In genomic region chr5:139872052-139872766, GRCh38 we compare ENCODE assay signal across 17 cellular contexts.
A peak's percentile ranks its signal among the peaks of the same experiment; 100 is the strongest.
DNase-seq lines count a peak whose midpoint lies in the region; TF ChIP-seq lines count a peak whose summit lies in the region.
"Had no signal": no experiment of that assay in that cellular context is flagged by ENCODE, and none has a peak within 500 bp of the region (broad histone marks: within the 10 kb centered on the region; RNA-seq: fewer than 3 reads in every experiment).

No MANE protein-coding gene starts in this region.

- peaks cover 0 to 10% (median 0%) of the 10 kb centered on the region in 4 donors for H3K36me3 ChIP-seq in esophagus muscularis mucosa

- peaks cover 1% of the 10 kb centered on the region for H3K36me3 Mint-ChIP-seq in activated CD4-positive, alpha-beta T cell treated with anti-CD3 and anti-CD28 coated beads, Interleukin-2, amount 10 ng/mL, durations not matched to agents 24 days and 14 days (ENCODE audit: low read depth)
- H3K36me3 Mint-ChIP-seq: stimulated activated memory B cell treated with anti-CD40 and anti-IgM and Interleukin-4, amounts not matched to agents 10 μg/mL and 1 μg/mL and 100 μg/mL, for 72 hours had no signal

- no peak for DNase-seq in AG09309 (ENCODE audit: low read depth)
- peak; percentile 11 for DNase-seq in SK-MEL-5 (ENCODE audit: low read depth, low spot score)
- DNase-seq in iPS-NIHi7 (ENCODE audit: extremely low spot score) = peak; percentile 58
- DNase-seq in esophagus muscularis mucosa (ENCODE audit: extremely low spot score) = no peak
- no peak for DNase-seq in glomerular visceral epithelial cell (ENCODE audit: extremely low spot score)
- DNase-seq in NOMO-1 (lab: John Stamatoyannopoulos, UW; ENCODE audit: unreplicated experiment in 2 of 2) = no peak
- DNase-seq in activated CD4-positive, alpha-beta T cell treated with anti-CD3 and anti-CD28 coated beads, Interleukin-2, amount 10 ng/mL, durations not matched to agents 24 days and 14 days = no peak
- DNase-seq: activated CD8-positive, alpha-beta memory T cell treated with anti-CD3 and anti-CD28 coated beads, Interleukin-2, amount 50 U/mL, for 48 hours; activated naive CD4-positive, alpha-beta T cell treated with Interleukin-2 at 50 U/mL for 16 hours; mucosa of descending colon; NCI-H146; NCI-H524; RPMI8226; small intestine had no signal

- no peak overlapping the region for H3K4me3 ChIP-seq in AG09309 (ENCODE audit: control insufficient read depth, low read depth, low read length)
- H3K4me3 ChIP-seq in GM12875 (ENCODE audit: low read depth, low read length) = no peak overlapping the region
- H3K4me3 ChIP-seq in esophagus muscularis mucosa = no peak overlapping the region
- H3K4me3 ChIP-seq: mucosa of descending colon had no signal

- no peak for TF ChIP-seq POLR2A in esophagus muscularis mucosa (IDR thresholded peaks at IDR 0.05; ENCODE audit: low read depth)

- no peak for TF ChIP-seq EP300 in esophagus muscularis mucosa (IDR thresholded peaks at IDR 0.05)

- WGBS in esophagus muscularis mucosa = 81% methylated on average over 9 of the region's 9 CpGs

- intact Hi-C loops in esophagus muscularis mucosa (cut with DNase I) = no loop called here
- intact Hi-C loops in activated CD4-positive, alpha-beta T cell treated with anti-CD3 and anti-CD28 coated beads, Interleukin-2, amount 10 ng/mL, durations not matched to agents 24 days and 14 days (cut with micrococcal nuclease) = no loop called here

- H3K4me1 ChIP-seq in esophagus muscularis mucosa = no peaks in the 10 kb centered on the region

- H3K4me3 Mint-ChIP-seq in activated CD4-positive, alpha-beta T cell treated with anti-CD3 and anti-CD28 coated beads, Interleukin-2, amount 10 ng/mL, durations not matched to agents 24 days and 14 days = no peak overlapping the region
- H3K4me3 Mint-ChIP-seq: dendritic cell treated with granulocyte-macrophage colony-stimulating factor and Interleukin-4, amounts not matched to agents 40 ng/mL and 50 ng/mL, for 4 days; stimulated activated memory B cell treated with anti-CD40 and anti-IgM and Interleukin-4, amounts not matched to agents 10 μg/mL and 1 μg/mL and 100 μg/mL, for 72 hours had no signal

- H3K27ac Mint-ChIP-seq in activated CD4-positive, alpha-beta T cell treated with anti-CD3 and anti-CD28 coated beads, Interleukin-2, amount 10 ng/mL, durations not matched to agents 24 days and 14 days = no peak overlapping the region
- H3K27ac Mint-ChIP-seq: dendritic cell treated with granulocyte-macrophage colony-stimulating factor and Interleukin-4, amounts not matched to agents 40 ng/mL and 50 ng/mL, for 4 days; stimulated activated memory B cell treated with anti-CD40 and anti-IgM and Interleukin-4, amounts not matched to agents 10 μg/mL and 1 μg/mL and 100 μg/mL, for 72 hours had no signal

- H3K27me3 ChIP-seq in esophagus muscularis mucosa = no peaks in the 10 kb centered on the region

- in situ Hi-C loops in SK-MEL-5 (cut with HindIII; ENCODE audit: low pct_unique_long_range_greater_than_20kb, low sequenced_read_pairs) = no loop called here

- TF ChIP-seq CTCF in AG09309 (IDR thresholded peaks at IDR 0.05; ENCODE audit: control insufficient read depth, insufficient read depth, low read depth, low read length, missing control alignments) = peak; percentile 5
- peak; percentile 22; the same call in 1 of the 2 replicates for TF ChIP-seq CTCF in GM12875 (IDR thresholded peaks at IDR 0.05; ENCODE audit: borderline replicate concordance, insufficient read depth, low read depth, low read length)
- no peak for TF ChIP-seq CTCF in esophagus muscularis mucosa (IDR thresholded peaks at IDR 0.05)

- no peak overlapping the region for H3K27ac ChIP-seq in esophagus muscularis mucosa (replicated peaks in 1 of 4)

- peaks cover 8% of the 10 kb centered on the region for H3K27me3 Mint-ChIP-seq in activated CD4-positive, alpha-beta T cell treated with anti-CD3 and anti-CD28 coated beads, Interleukin-2, amount 10 ng/mL, durations not matched to agents 24 days and 14 days

- H3K4me1 Mint-ChIP-seq in activated CD4-positive, alpha-beta T cell treated with anti-CD3 and anti-CD28 coated beads, Interleukin-2, amount 10 ng/mL, durations not matched to agents 24 days and 14 days = no peaks in the 10 kb centered on the region
- H3K4me1 Mint-ChIP-seq: stimulated activated memory B cell treated with anti-CD40 and anti-IgM and Interleukin-4, amounts not matched to agents 10 μg/mL and 1 μg/mL and 100 μg/mL, for 72 hours had no signal

- H3K9me3 ChIP-seq in esophagus muscularis mucosa = no peaks in the 10 kb centered on the region
- H3K9me3 ChIP-seq: mucosa of descending colon had no signal

- H3K9me3 Mint-ChIP-seq in activated CD4-positive, alpha-beta T cell treated with anti-CD3 and anti-CD28 coated beads, Interleukin-2, amount 10 ng/mL, durations not matched to agents 24 days and 14 days = no peaks in the 10 kb centered on the region
- H3K9me3 Mint-ChIP-seq: dendritic cell treated with granulocyte-macrophage colony-stimulating factor and Interleukin-4, amounts not matched to agents 40 ng/mL and 50 ng/mL, for 4 days; stimulated activated memory B cell treated with anti-CD40 and anti-IgM and Interleukin-4, amounts not matched to agents 10 μg/mL and 1 μg/mL and 100 μg/mL, for 72 hours had no signal

Comparison
In these comparisons a context has a peak if more than half of its experiments do, and no peak if none do; other contexts are left out.
1. DNase-seq: peak in SK-MEL-5 (single experiment) and iPS-NIHi7 (single experiment); none in AG09309 (single experiment), esophagus muscularis mucosa (single experiment), glomerular visceral epithelial cell (single experiment), NOMO-1 (0 of 2) and activated CD4-positive, alpha-beta T cell treated with anti-CD3 and anti-CD28 coated beads, Interleukin-2, amount 10 ng/mL, durations not matched to agents 24 days and 14 days (single experiment).
2. CTCF ChIP-seq: peak in AG09309 (single experiment) and GM12875 (single experiment); none in esophagus muscularis mucosa (0 of 3).